ENCODE assay signal across 1 cellular context in genomic region chr7:51060536-51060935, GRCh38.
TF ChIP-seq lines count a peak whose summit lies in the region.

No MANE protein-coding gene starts in this region.

TF ChIP-seq in HepG2, 621 proteins besides CTCF, POLR2A, EP300 and RAD21:
- TF ChIP-seq, protein P1, sequence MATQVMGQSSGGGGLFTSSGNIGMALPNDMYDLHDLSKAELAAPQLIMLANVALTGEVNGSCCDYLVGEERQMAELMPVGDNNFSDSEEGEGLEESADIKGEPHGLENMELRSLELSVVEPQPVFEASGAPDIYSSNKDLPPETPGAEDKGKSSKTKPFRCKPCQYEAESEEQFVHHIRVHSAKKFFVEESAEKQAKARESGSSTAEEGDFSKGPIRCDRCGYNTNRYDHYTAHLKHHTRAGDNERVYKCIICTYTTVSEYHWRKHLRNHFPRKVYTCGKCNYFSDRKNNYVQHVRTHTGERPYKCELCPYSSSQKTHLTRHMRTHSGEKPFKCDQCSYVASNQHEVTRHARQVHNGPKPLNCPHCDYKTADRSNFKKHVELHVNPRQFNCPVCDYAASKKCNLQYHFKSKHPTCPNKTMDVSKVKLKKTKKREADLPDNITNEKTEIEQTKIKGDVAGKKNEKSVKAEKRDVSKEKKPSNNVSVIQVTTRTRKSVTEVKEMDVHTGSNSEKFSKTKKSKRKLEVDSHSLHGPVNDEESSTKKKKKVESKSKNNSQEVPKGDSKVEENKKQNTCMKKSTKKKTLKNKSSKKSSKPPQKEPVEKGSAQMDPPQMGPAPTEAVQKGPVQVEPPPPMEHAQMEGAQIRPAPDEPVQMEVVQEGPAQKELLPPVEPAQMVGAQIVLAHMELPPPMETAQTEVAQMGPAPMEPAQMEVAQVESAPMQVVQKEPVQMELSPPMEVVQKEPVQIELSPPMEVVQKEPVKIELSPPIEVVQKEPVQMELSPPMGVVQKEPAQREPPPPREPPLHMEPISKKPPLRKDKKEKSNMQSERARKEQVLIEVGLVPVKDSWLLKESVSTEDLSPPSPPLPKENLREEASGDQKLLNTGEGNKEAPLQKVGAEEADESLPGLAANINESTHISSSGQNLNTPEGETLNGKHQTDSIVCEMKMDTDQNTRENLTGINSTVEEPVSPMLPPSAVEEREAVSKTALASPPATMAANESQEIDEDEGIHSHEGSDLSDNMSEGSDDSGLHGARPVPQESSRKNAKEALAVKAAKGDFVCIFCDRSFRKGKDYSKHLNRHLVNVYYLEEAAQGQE (IDR thresholded peaks at IDR 0.05; ENCODE audit: borderline replicate concordance in 1 of 2, low read depth in 1 of 2, low read length in 2 of 2), result no peak
- no peak for TF ChIP-seq SMARCE1 (IDR thresholded peaks at IDR 0.05; ENCODE audit: borderline replicate concordance)
- TF ChIP-seq MXD4 (CRISPR knock-in tag; IDR thresholded peaks at IDR 0.05), result no peak
- no peak for TF ChIP-seq MAF1 (CRISPR knock-in tag; IDR thresholded peaks at IDR 0.05; ENCODE audit: borderline replicate concordance)
- TF ChIP-seq RXRB (CRISPR knock-in tag; IDR thresholded peaks at IDR 0.05; ENCODE audit: borderline replicate concordance), result no peak
- TF ChIP-seq FOXA1 (IDR thresholded peaks at IDR 0.05), result no peak
- TF ChIP-seq FOXA1 (CRISPR knock-in tag; IDR thresholded peaks at IDR 0.05), result no peak
- no peak for TF ChIP-seq REPIN1 (CRISPR knock-in tag; IDR thresholded peaks at IDR 0.05; ENCODE audit: borderline replicate concordance, low read depth)
- no peak for TF ChIP-seq ZNF354B (CRISPR knock-in tag; IDR thresholded peaks at IDR 0.05)
- peak; percentile 4; the same call in 1 of the 2 replicates for TF ChIP-seq STAG1 (CRISPR knock-in tag; IDR thresholded peaks at IDR 0.05)
TF ChIP-seq in HepG2: peak in this region for 1.
